In the genomic region with DNA sequence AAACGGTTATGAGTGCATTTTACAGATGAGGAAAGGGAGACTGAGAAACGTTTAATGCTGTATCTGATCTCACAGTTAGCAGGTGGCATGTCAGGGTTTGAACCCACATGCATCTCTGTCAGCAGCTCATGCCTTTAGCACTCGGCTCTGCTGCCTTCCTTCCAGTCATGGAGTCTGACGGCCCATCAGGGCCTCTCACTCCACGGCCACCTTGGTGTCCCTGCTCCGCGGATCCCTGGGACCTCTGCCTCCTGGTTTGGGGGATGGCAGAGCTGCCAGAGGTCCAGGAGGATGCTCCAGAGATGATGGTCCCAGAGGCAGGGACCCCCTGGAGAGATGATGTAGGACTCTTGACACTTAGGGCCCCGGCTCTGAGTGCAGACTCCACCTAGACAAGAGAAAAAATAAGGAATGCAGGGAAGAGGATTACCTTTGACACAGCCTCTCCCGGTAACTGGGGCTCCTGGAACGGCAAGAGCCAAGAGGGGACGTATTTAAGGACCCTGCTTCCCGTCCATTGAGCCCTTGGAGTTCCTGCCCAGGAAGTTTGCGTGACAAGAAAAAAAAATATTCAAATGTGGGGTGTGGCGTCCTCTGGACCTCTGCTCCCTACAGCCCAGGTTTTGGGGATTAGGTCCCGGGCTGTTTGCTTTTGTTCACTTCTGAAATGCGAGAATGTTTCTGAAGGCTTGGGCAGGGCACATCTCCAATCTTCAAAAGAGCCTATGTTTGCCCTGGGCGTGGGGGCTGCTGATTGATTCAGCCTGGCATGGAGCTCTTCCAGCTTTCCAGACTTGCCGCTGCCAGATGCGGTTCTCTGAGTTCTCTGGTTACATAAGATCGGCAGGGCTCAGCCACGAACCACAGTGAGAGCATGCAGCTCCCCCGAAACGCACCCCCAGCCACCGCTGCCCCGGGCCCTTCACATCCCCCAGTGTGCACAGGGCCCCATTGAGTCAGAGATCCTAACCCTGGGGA, we compare ENCODE assay signal across 16 cellular contexts. TPM values are rescaled to one million over a fixed set of nuclear protein-coding genes. Genes with fewer than 3 reads are reported as not detected.
DNase-seq lines count a peak whose midpoint lies in the region; ATAC-seq, FAIRE-seq and TF ChIP-seq lines count a peak whose summit lies in the region.
"Had no signal": no experiment of that assay in that cellular context is flagged by ENCODE, and none has a peak within 500 bp of the region (broad histone marks: within the 10 kb centered on the region; RNA-seq: fewer than 3 reads in every experiment).

A gene (minus strand): TSS at position 470 of the 978 bp plus-strand sequence. CDS start 3,169 bp downstream, outside the sequence.

- H3K9me3 ChIP-seq in pancreas: no peaks in the 10 kb centered on the region
- H3K9me3 ChIP-seq in Karpas-422 (ENCODE audit: low read length): no peaks in the 10 kb centered on the region
- H3K9me3 ChIP-seq: BLaER1 treated with 17β-estradiol and CSF1 and Interleukin-3, amounts not matched to agents 10 nM and 100 nM had no signal

- H3K4me1 ChIP-seq in pancreas (peaks cover 0 to 4% (median 0%) of the 10 kb centered on the region in 3 donors), Karpas-422 (ENCODE audit: low read length) (no peaks in the 10 kb centered on the region)

- H3K27me3 ChIP-seq in pancreas (no peaks in the 10 kb centered on the region), Karpas-422 (ENCODE audit: low read length) (no peaks in the 10 kb centered on the region)
- H3K27me3 ChIP-seq: BLaER1 treated with 17β-estradiol and CSF1 and Interleukin-3, amounts not matched to agents 10 nM and 100 nM had no signal

- TF ChIP-seq POLR2A in erythroblast (IDR thresholded peaks at IDR 0.05; ENCODE audit: low read length): no peak

- no peaks in the 10 kb centered on the region for H3K9me2 ChIP-seq in Karpas-422 (replicated peaks; ENCODE audit: insufficient read depth, low read length)

- intact Hi-C loops in pancreas (cut with DNase I): no loop called here

- no peaks in the 10 kb centered on the region for H4K20me1 ChIP-seq in Karpas-422 (ENCODE audit: insufficient read depth, low read depth, low read length)
- H4K20me1 ChIP-seq: BLaER1 treated with 17β-estradiol and CSF1 and Interleukin-3, amounts not matched to agents 10 nM and 100 nM had no signal

- no peak for FAIRE-seq in pancreas (lab: Jason Lieb, UNC)
- FAIRE-seq: urothelium cell line had no signal

- no peak within 1 kb of the TSS for H2AFZ ChIP-seq in Karpas-422 (ENCODE audit: low read length)

- peak in 3 of 4 donors; percentile 6 to 39 (median 25) for ATAC-seq in pancreas
- ATAC-seq: activated CD8-positive, alpha-beta T cell treated with anti-CD3 and anti-CD28 coated beads for 36 hours; sciatic nerve had no signal

- H3K27ac ChIP-seq in RWPE1 (peak within 1 kb of the TSS; percentile 100), pancreas (no peak within 1 kb of the TSS), Karpas-422 (ENCODE audit: low read length) (no peak within 1 kb of the TSS)
- H3K27ac ChIP-seq: BLaER1 treated with 17β-estradiol and CSF1 and Interleukin-3, amounts not matched to agents 10 nM and 100 nM had no signal

- H3K36me3 ChIP-seq in pancreas: no peaks in the 10 kb centered on the region
- H3K36me3 ChIP-seq in Karpas-422 (ENCODE audit: insufficient read depth, low read length): no peaks in the 10 kb centered on the region
- H3K36me3 ChIP-seq: BLaER1 treated with 17β-estradiol and CSF1 and Interleukin-3, amounts not matched to agents 10 nM and 100 nM had no signal

- TF ChIP-seq CTCF in RWPE1 (conservative IDR thresholded peaks at IDR 0.05; ENCODE audit: low read depth): no peak
- TF ChIP-seq CTCF in pancreas (IDR thresholded peaks at IDR 0.05): no peak

- peak; percentile 32 for DNase-seq in Daoy (ENCODE audit: low read depth)
- peak; percentile 51 for DNase-seq in RWPE1 (ENCODE audit: low spot score)
- peak; percentile 81 for DNase-seq in fibroblast of gingiva (ENCODE audit: low read depth)
- DNase-seq in pancreas: peak in 1 of 6 donors; percentile 27
- no peak for DNase-seq in effector CD4-positive, alpha-beta T cell
- no peak for DNase-seq in activated CD4-positive, alpha-beta T cell treated with anti-CD3 and anti-CD28 coated beads, Interleukin-2, amount 50 U/mL, for 48 hours
- DNase-seq in erythroblast (lab: John Stamatoyannopoulos, UW): no peak
- DNase-seq in Karpas-422: no peak
- DNase-seq: activated CD8-positive, alpha-beta T cell treated with anti-CD3 and anti-CD28 coated beads for 36 hours; cerebellar nuclear complex; GF-D8; mesendoderm had no signal

- H3K4me3 ChIP-seq in pancreas (no peak within 1 kb of the TSS), Karpas-422 (ENCODE audit: low read length) (no peak within 1 kb of the TSS)
- H3K4me3 ChIP-seq: BLaER1 treated with 17β-estradiol and CSF1 and Interleukin-3, amounts not matched to agents 10 nM and 100 nM had no signal

- H3K4me2 ChIP-seq in Karpas-422 (ENCODE audit: low read depth, low read length, poor library complexity, severe bottlenecking): no peak within 1 kb of the TSS
- H3K4me2 ChIP-seq: BLaER1 treated with 17β-estradiol and CSF1 and Interleukin-3, amounts not matched to agents 10 nM and 100 nM had no signal

- H3K79me2 ChIP-seq in Karpas-422 (ENCODE audit: low read length): no peaks in the 10 kb centered on the region

- no peak within 1 kb of the TSS for H3K9ac ChIP-seq in Karpas-422 (ENCODE audit: low read length)
- H3K9ac ChIP-seq: BLaER1 treated with 17β-estradiol and CSF1 and Interleukin-3, amounts not matched to agents 10 nM and 100 nM had no signal

- POLR2A ChIA-PET in RWPE1 (lab: Yijun Ruan, JAX; ENCODE audit: low non-redundant PET): interaction anchor here (0.6 kb wide), 1 partner anchor 188 kb away, joined by 3 read pairs; no protein-coding TSS in a partner anchor

- WGBS in pancreas, 2 donors: 32 to 35% methylated on average over 25 of the region's 25 CpGs

- CTCF ChIA-PET in RWPE1 (lab: Yijun Ruan, JAX): interaction anchor here (0.6 to 3.2 kb wide), 3 partner anchors 29 to 1481 kb away, joined by 3 to 13 read pairs (median 3); no protein-coding TSS in a partner anchor

RNA-seq across cellular contexts. Expression of the gene that starts here (rescaled TPM):
- total RNA-seq in Daoy (2014; rRNA removed; shearing (Covaris generic)): 1.4 TPM in 1 of 2 replicates, not detected in the other
- under 1 TPM in 3 of 6 donors, not detected in 3; 0.20 to 0.51 (median 0.47) TPM for total RNA-seq in pancreas
- under 1 TPM; 0.23 to 0.34 TPM for polyA plus RNA-seq in pancreas
- total RNA-seq in Karpas-422 (2014; rRNA removed; shearing (Covaris generic); ENCODE audit: low replicate concordance): not detected in 2 replicates
- total RNA-seq: glomerular endothelial cell had no signal

Comparison
In these comparisons a context has a peak if more than half of its experiments do, and no peak if none do; other contexts are left out.
1. Peak in ATAC-seq in pancreas; RNA of the gene not detected or under 1 TPM.
2. DNase-seq: peak in Daoy (single experiment), RWPE1 (single experiment) and fibroblast of gingiva (single experiment); none in effector CD4-positive, alpha-beta T cell (single experiment), activated CD4-positive, alpha-beta T cell treated with anti-CD3 and anti-CD28 coated beads, Interleukin-2, amount 50 U/mL, for 48 hours (0 of 2), erythroblast (0 of 2) and Karpas-422 (single experiment).